In the genomic region with DNA sequence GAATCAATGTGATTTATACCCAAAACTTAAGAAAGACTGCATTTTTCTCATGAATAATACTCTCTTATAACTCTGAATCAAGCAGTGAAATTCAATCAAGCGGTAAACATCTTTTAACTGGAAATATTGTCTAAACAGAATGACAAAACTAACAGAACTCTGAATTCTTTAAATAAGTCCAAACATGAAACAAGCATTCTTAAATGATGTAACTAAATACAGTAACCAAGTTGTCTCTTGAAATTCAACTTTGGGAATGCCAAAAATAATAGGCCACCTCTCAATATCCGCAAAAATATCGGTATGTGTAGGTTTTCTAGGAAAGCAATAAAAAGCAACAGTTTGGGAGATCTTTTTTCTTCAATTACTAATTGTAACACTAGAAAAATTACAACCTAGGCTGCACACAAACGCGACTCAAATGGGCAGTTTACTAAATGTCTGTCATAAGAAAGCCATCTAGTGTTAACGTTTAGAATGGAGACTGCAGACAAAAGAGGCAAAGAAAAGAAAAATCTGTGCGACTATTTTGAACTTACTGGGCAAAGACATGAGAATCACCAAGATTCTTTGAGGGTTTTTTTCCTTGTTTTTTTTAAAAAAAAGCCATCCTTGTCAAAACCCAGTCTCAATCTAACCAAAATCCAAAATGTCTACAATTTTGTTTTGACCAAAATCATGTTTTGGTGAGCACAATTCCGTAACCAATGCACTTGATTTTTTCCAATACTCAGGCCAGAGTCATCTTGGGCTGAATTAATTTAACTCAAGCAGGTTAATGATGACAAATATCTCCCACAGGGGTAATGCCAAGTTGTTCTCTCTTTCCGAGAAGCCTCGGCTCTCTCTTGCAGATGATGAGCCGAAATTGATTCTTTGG, we compare ENCODE assay signal across 8 cellular contexts. TPM values are rescaled to one million over a fixed set of nuclear protein-coding genes. Genes with fewer than 3 reads are reported as not detected.
DNase-seq lines count a peak whose midpoint lies in the region; ATAC-seq lines count a peak whose summit lies in the region.

No MANE protein-coding gene starts in this region.

- H3K27me3 ChIP-seq in rectal smooth muscle tissue (ENCODE audit: control insufficient read depth, insufficient read depth, low read length): no peaks in the 10 kb centered on the region

- peak overlapping the region; percentile 61 for H3K27ac Mint-ChIP-seq in activated T-helper 1 cell treated with anti-CD3 and anti-CD28 coated beads, Interleukin-12 subunit alpha, Interleukin-12 subunit beta, Interleukin-2, Interleukin-4 antibody, amounts not matched to agents 30 ng/mL and 10 ng/mL and 1 ng/mL, durations not matched to agents 14 hours and 24 hours and 36 hours

- peaks cover 38% of the 10 kb centered on the region for H3K4me1 Mint-ChIP-seq in activated T-helper 1 cell treated with anti-CD3 and anti-CD28 coated beads, Interleukin-12 subunit alpha, Interleukin-12 subunit beta, Interleukin-2, Interleukin-4 antibody, amounts not matched to agents 30 ng/mL and 10 ng/mL and 1 ng/mL, durations not matched to agents 14 hours and 24 hours and 36 hours (ENCODE audit: low read depth)

- H3K4me3 ChIP-seq in rectal smooth muscle tissue (ENCODE audit: low read length): peak overlapping the region; percentile 69

- peaks cover 44% of the 10 kb centered on the region for H3K27me3 Mint-ChIP-seq in activated T-helper 1 cell treated with anti-CD3 and anti-CD28 coated beads, Interleukin-12 subunit alpha, Interleukin-12 subunit beta, Interleukin-2, Interleukin-4 antibody, amounts not matched to agents 30 ng/mL and 10 ng/mL and 1 ng/mL, durations not matched to agents 14 hours and 24 hours and 36 hours (ENCODE audit: insufficient read depth)

- H3K4me3 Mint-ChIP-seq in activated T-helper 1 cell treated with anti-CD3 and anti-CD28 coated beads, Interleukin-12 subunit alpha, Interleukin-12 subunit beta, Interleukin-2, Interleukin-4 antibody, amounts not matched to agents 30 ng/mL and 10 ng/mL and 1 ng/mL, durations not matched to agents 14 hours and 24 hours and 36 hours: peak overlapping the region; percentile 90

- no peaks in the 10 kb centered on the region for H3K36me3 Mint-ChIP-seq in activated T-helper 1 cell treated with anti-CD3 and anti-CD28 coated beads, Interleukin-12 subunit alpha, Interleukin-12 subunit beta, Interleukin-2, Interleukin-4 antibody, amounts not matched to agents 30 ng/mL and 10 ng/mL and 1 ng/mL, durations not matched to agents 14 hours and 24 hours and 36 hours (ENCODE audit: low read depth)

- intact Hi-C loops in activated T-helper 1 cell treated with anti-CD3 and anti-CD28 coated beads, Interleukin-12 subunit alpha, Interleukin-12 subunit beta, Interleukin-2, Interleukin-4 antibody, amounts not matched to agents 30 ng/mL and 10 ng/mL and 1 ng/mL, durations not matched to agents 14 hours and 24 hours and 36 hours (cut with micrococcal nuclease): loop anchor here (2.0 to 5.0 kb wide), 2 partner anchors 50 to 171 kb away; no protein-coding TSS in a partner anchor

- peaks cover 8% of the 10 kb centered on the region for H3K4me1 ChIP-seq in rectal smooth muscle tissue (ENCODE audit: control insufficient read depth, insufficient read depth, low read length)

- no peak for ATAC-seq in HG03159 (IDR thresholded peaks at IDR 0.05; ENCODE audit: unreplicated experiment)

- no peaks in the 10 kb centered on the region for H3K9me3 Mint-ChIP-seq in activated T-helper 1 cell treated with anti-CD3 and anti-CD28 coated beads, Interleukin-12 subunit alpha, Interleukin-12 subunit beta, Interleukin-2, Interleukin-4 antibody, amounts not matched to agents 30 ng/mL and 10 ng/mL and 1 ng/mL, durations not matched to agents 14 hours and 24 hours and 36 hours

- peak; percentile 24 for DNase-seq in DMS 273 treated with DMSO at 0.1 percent for 48 hours (lab: John Stamatoyannopoulos, UW)
- DNase-seq in LHCN-M2 (ENCODE audit: low read depth): peak; percentile 59
- no peak for DNase-seq in activated T-helper 1 cell treated with anti-CD3 and anti-CD28 coated beads, Interleukin-12 subunit alpha, Interleukin-12 subunit beta, Interleukin-2, Interleukin-4 antibody, amounts not matched to agents 30 ng/mL and 10 ng/mL and 1 ng/mL, durations not matched to agents 14 hours and 24 hours and 36 hours (ENCODE audit: low spot score)
- DNase-seq in globus pallidus (ENCODE audit: low spot score): peak; percentile 85
- DNase-seq in ecto neural progenitor cell (ENCODE audit: low spot score): no peak
- DNase-seq in activated CD4-positive, alpha-beta T cell treated with anti-CD3 and anti-CD28 coated beads for 1 hour: no peak

- peak overlapping the region; percentile 57 for H3K27ac ChIP-seq in rectal smooth muscle tissue (ENCODE audit: low read depth, low read length)

- no peaks in the 10 kb centered on the region for H3K36me3 ChIP-seq in rectal smooth muscle tissue (ENCODE audit: control insufficient read depth, insufficient read depth, low read length)

- peak overlapping the region; percentile 24 for H3K9ac ChIP-seq in rectal smooth muscle tissue (ENCODE audit: low read length)

RNA-seq across cellular contexts. Expression of gene SIPA1L2, which starts 1.4 kb away (rescaled TPM):
- 0.90 and 1.6 TPM in 2 replicates for total RNA-seq in LHCN-M2 (2014; rRNA removed)
- polyA plus RNA-seq in LHCN-M2 (2012): 1.8 TPM
- total RNA-seq in activated T-helper 1 cell treated with anti-CD3 and anti-CD28 coated beads, Interleukin-12 subunit alpha, Interleukin-12 subunit beta, Interleukin-2, Interleukin-4 antibody, amounts not matched to agents 30 ng/mL and 10 ng/mL and 1 ng/mL, durations not matched to agents 14 hours and 24 hours and 36 hours: 2.3 and 2.6 TPM in 2 replicates

Comparison
In these comparisons a context has a peak if more than half of its experiments do, and no peak if none do; other contexts are left out.
1. DNase-seq: peak in DMS 273 treated with DMSO at 0.1 percent for 48 hours (single experiment), LHCN-M2 (single experiment) and globus pallidus (single experiment); none in activated T-helper 1 cell treated with anti-CD3 and anti-CD28 coated beads, Interleukin-12 subunit alpha, Interleukin-12 subunit beta, Interleukin-2, Interleukin-4 antibody, amounts not matched to agents 30 ng/mL and 10 ng/mL and 1 ng/mL, durations not matched to agents 14 hours and 24 hours and 36 hours (single experiment), ecto neural progenitor cell (single experiment) and activated CD4-positive, alpha-beta T cell treated with anti-CD3 and anti-CD28 coated beads for 1 hour (single experiment).